In genomic region chr5:5490774-5491347, GRCh38 we compare ENCODE assay signal across 25 cellular contexts.
A peak's percentile ranks its signal among the peaks of the same experiment; 100 is the strongest.
DNase-seq lines count a peak whose midpoint lies in the region; ATAC-seq and FAIRE-seq lines count a peak whose summit lies in the region.
"Had no signal": no experiment of that assay in that cellular context is flagged by ENCODE, and none has a peak within 500 bp of the region (broad histone marks: within the 10 kb centered on the region; RNA-seq: fewer than 3 reads in every experiment).

No MANE protein-coding gene starts in this region.

- POLR2A ChIA-PET in naive thymus-derived CD8-positive, alpha-beta T cell (lab: Charles Lee): interaction anchor here (1.0 kb wide), 1 partner anchor 10 kb away, joined by 3 read pairs; no protein-coding TSS in a partner anchor

- no peak overlapping the region for H3K4me3 Mint-ChIP-seq in naive thymus-derived CD8-positive, alpha-beta T cell
- no peak overlapping the region for H3K4me3 Mint-ChIP-seq in stimulated activated naive CD8-positive, alpha-beta T cell treated with anti-CD3 and anti-CD28 coated beads, Interleukin-15, amount 100 ng/mL, for 72 hours
- H3K4me3 Mint-ChIP-seq: activated CD4-positive, alpha-beta T cell treated with anti-CD3 and anti-CD28 coated beads for 36 hours had no signal

- peaks cover 12 to 29% (median 20%) of the 10 kb centered on the region in 4 donors for H3K4me1 Mint-ChIP-seq in naive thymus-derived CD8-positive, alpha-beta T cell
- peaks cover 18% of the 10 kb centered on the region for H3K4me1 Mint-ChIP-seq in stimulated activated naive CD8-positive, alpha-beta T cell treated with anti-CD3 and anti-CD28 coated beads, Interleukin-15, amount 100 ng/mL, for 72 hours

- no peaks in the 10 kb centered on the region for H3K9me3 Mint-ChIP-seq in naive thymus-derived CD8-positive, alpha-beta T cell
- H3K9me3 Mint-ChIP-seq in stimulated activated naive CD8-positive, alpha-beta T cell treated with anti-CD3 and anti-CD28 coated beads, Interleukin-15, amount 100 ng/mL, for 72 hours: no peaks in the 10 kb centered on the region
- H3K9me3 Mint-ChIP-seq: CD8-positive, alpha-beta memory T cell had no signal

- no peak for ATAC-seq in naive thymus-derived CD8-positive, alpha-beta T cell
- no peak for ATAC-seq in HG03045 (IDR thresholded peaks at IDR 0.05; ENCODE audit: unreplicated experiment)
- no peak for ATAC-seq in stimulated activated naive CD8-positive, alpha-beta T cell treated with anti-CD3 and anti-CD28 coated beads, Interleukin-15, amount 100 ng/mL, for 72 hours
- ATAC-seq: activated CD4-positive, alpha-beta T cell treated with anti-CD3 and anti-CD28 coated beads for 36 hours; foreskin keratinocyte; HepG2; left cardiac atrium had no signal

- H3K36me3 Mint-ChIP-seq in naive thymus-derived CD8-positive, alpha-beta T cell: peaks cover 0 to 41% (median 6%) of the 10 kb centered on the region in 3 donors

- H3K27me3 Mint-ChIP-seq in naive thymus-derived CD8-positive, alpha-beta T cell: no peaks in the 10 kb centered on the region
- H3K27me3 Mint-ChIP-seq in stimulated activated naive CD8-positive, alpha-beta T cell treated with anti-CD3 and anti-CD28 coated beads, Interleukin-15, amount 100 ng/mL, for 72 hours: peaks cover 6% of the 10 kb centered on the region

- DNase-seq in NCI-H1417 (lab: John Stamatoyannopoulos, UW) (peak; percentile 25 to 89 (median 76)), NCI-H1417 treated with DMSO at 0.1 percent for 48 hours (lab: John Stamatoyannopoulos, UW) (no peak), NCI-H2029 treated with DMSO at 0.1 percent for 48 hours (lab: John Stamatoyannopoulos, UW) (peak; percentile 68), NCI-H82 treated with DMSO at 0.1 percent for 48 hours (lab: John Stamatoyannopoulos, UW; ENCODE audit: unreplicated experiment) (peak; percentile 6), urothelium cell line (ENCODE audit: low spot score) (no peak)
- DNase-seq in naive thymus-derived CD8-positive, alpha-beta T cell: no peak
- DNase-seq in stimulated activated naive CD8-positive, alpha-beta T cell treated with anti-CD3 and anti-CD28 coated beads, Interleukin-15, amount 100 ng/mL, for 72 hours: no peak
- DNase-seq: activated CD4-positive, alpha-beta T cell treated with anti-CD3 and anti-CD28 coated beads for 36 hours; activated naive CD4-positive, alpha-beta T cell; activated T-cell treated with anti-CD3 and anti-CD28 coated beads, Interleukin-2, amount 50 U/mL, for 48 hours; AML-193; brain microvascular endothelial cell; CD8-positive, alpha-beta memory T cell; DMS79 treated with DMSO at 0.1 percent for 48 hours; effector CD8-positive, alpha-beta T cell; foreskin keratinocyte; left cardiac atrium; mammary epithelial cell; NCI-H446; upper lobe of left lung had no signal

- peak overlapping the region in 6 of 10 donors; percentile 19 to 70 (median 30) for H3K27ac Mint-ChIP-seq in naive thymus-derived CD8-positive, alpha-beta T cell
- H3K27ac Mint-ChIP-seq in stimulated activated naive CD8-positive, alpha-beta T cell treated with anti-CD3 and anti-CD28 coated beads, Interleukin-15, amount 100 ng/mL, for 72 hours: no peak overlapping the region
- H3K27ac Mint-ChIP-seq: activated CD4-positive, alpha-beta T cell treated with anti-CD3 and anti-CD28 coated beads for 36 hours had no signal

- FAIRE-seq in urothelium cell line (lab: Jason Lieb, UNC): no peak
- FAIRE-seq: A204.1, colon, H54, HepG2 had no signal

Comparison
In these comparisons a context has a peak if more than half of its experiments do, and no peak if none do; other contexts are left out.
1. DNase-seq: peak in NCI-H1417 (3 of 3), NCI-H2029 treated with DMSO at 0.1 percent for 48 hours (single experiment) and NCI-H82 treated with DMSO at 0.1 percent for 48 hours (single experiment); none in NCI-H1417 treated with DMSO at 0.1 percent for 48 hours (single experiment), naive thymus-derived CD8-positive, alpha-beta T cell (0 of 10), urothelium cell line (single experiment) and stimulated activated naive CD8-positive, alpha-beta T cell treated with anti-CD3 and anti-CD28 coated beads, Interleukin-15, amount 100 ng/mL, for 72 hours (0 of 2).
2. H3K27ac Mint-ChIP-seq: peak in naive thymus-derived CD8-positive, alpha-beta T cell (6 of 10); none in stimulated activated naive CD8-positive, alpha-beta T cell treated with anti-CD3 and anti-CD28 coated beads, Interleukin-15, amount 100 ng/mL, for 72 hours (0 of 2).